8 cellular contexts compared by ENCODE assay signal in genomic region chr9:78121488-78121887, GRCh38.
DNase-seq lines count a peak whose midpoint lies in the region; ATAC-seq, FAIRE-seq and TF ChIP-seq lines count a peak whose summit lies in the region.

No MANE protein-coding gene starts in this region.

- no peak for ATAC-seq in HG03095 (IDR thresholded peaks at IDR 0.05; ENCODE audit: unreplicated experiment)

- no peak overlapping the region for H3K4me3 ChIP-seq in AG10803 (ENCODE audit: low read length)
- H3K4me3 ChIP-seq in OCI-LY3 (ENCODE audit: low read length), result no peak overlapping the region
- no peak overlapping the region for H3K4me3 ChIP-seq in foreskin fibroblast (ENCODE audit: low read depth in 1 of 2, low read length in 2 of 2)
- H3K4me3 ChIP-seq in ovary, result no peak overlapping the region

- peaks cover 8% of the 10 kb centered on the region; the same call in 1 of the 2 replicates for H3K27me3 ChIP-seq in OCI-LY3 (ENCODE audit: low read depth, low read length)
- no peaks in the 10 kb centered on the region for H3K27me3 ChIP-seq in ovary

- no peak for FAIRE-seq in urothelium cell line (lab: Jason Lieb, UNC)

- intact Hi-C loops in ovary (cut with DNase I), result no loop called here

- peak overlapping the region; percentile 39 for H3K4me2 ChIP-seq in OCI-LY3 (ENCODE audit: low read length)

- WGBS in ovary, 3 donors, result 49 to 53% (median 50%) methylated on average over 4 of the region's 4 CpGs

- no peak for TF ChIP-seq POLR2A in ovary (IDR thresholded peaks at IDR 0.05)

- TF ChIP-seq CTCF in AG10803 (conservative IDR thresholded peaks at IDR 0.05; ENCODE audit: low read length) (peak; percentile 78), OCI-LY3 (IDR thresholded peaks at IDR 0.05; ENCODE audit: low read depth, low read length) (peak; percentile 73), foreskin fibroblast (IDR thresholded peaks at IDR 0.05; ENCODE audit: low read depth, low read length) (peak; percentile 83), ovary (IDR thresholded peaks at IDR 0.05) (no peak)

- H3K27ac ChIP-seq in OCI-LY3 (ENCODE audit: low read length) (no peak overlapping the region), ovary (no peak overlapping the region)

- H4K20me1 ChIP-seq in OCI-LY3 (ENCODE audit: insufficient read depth, low read length), result no peaks in the 10 kb centered on the region

- DNase-seq in AG10803 (ENCODE audit: low read depth), result peak; percentile 53
- DNase-seq in HEK293T (ENCODE audit: extremely low spot score), result peak; percentile 49
- DNase-seq in activated T-helper 1 cell treated with anti-CD3 and anti-CD28 coated beads, Interleukin-2, amount 50 U/mL, for 16 hours (ENCODE audit: low read depth in 1 of 2, low spot score in 1 of 2), result peak; percentile 17 to 20
- DNase-seq in foreskin fibroblast, result peak; percentile 47 to 81
- DNase-seq in ovary, result peak; percentile 9 to 60 (median 46)
- peak; percentile 17 for DNase-seq in urothelium cell line (ENCODE audit: low spot score)

- H3K9ac ChIP-seq in OCI-LY3 (ENCODE audit: low read length), result no peak overlapping the region

- no peaks in the 10 kb centered on the region for H3K79me2 ChIP-seq in OCI-LY3 (ENCODE audit: low read length)

- CTCF ChIA-PET in HEK293T (lab: Yijun Ruan, JAX), result interaction anchor here (0.6 to 1.1 kb wide), 2 partner anchors 25 to 37 kb away, joined by 3 read pairs; no protein-coding TSS in a partner anchor

- no peaks in the 10 kb centered on the region for H3K9me3 ChIP-seq in OCI-LY3 (ENCODE audit: insufficient read depth, low read length)
- H3K9me3 ChIP-seq in ovary, result no peaks in the 10 kb centered on the region

- H3K4me1 ChIP-seq in OCI-LY3 (ENCODE audit: low read length) (peaks cover 34% of the 10 kb centered on the region), ovary (ENCODE audit: insufficient read depth) (no peaks in the 10 kb centered on the region)

- no peaks in the 10 kb centered on the region for H3K36me3 ChIP-seq in OCI-LY3 (replicated peaks; ENCODE audit: low read depth, low read length)
- no peaks in the 10 kb centered on the region for H3K36me3 ChIP-seq in ovary

- no peak overlapping the region for H2AFZ ChIP-seq in OCI-LY3 (ENCODE audit: low read depth, low read length)

- POLR2A ChIA-PET in HEK293T (lab: Yijun Ruan, JAX), result no interaction called here

- no peak for TF ChIP-seq EP300 in ovary (IDR thresholded peaks at IDR 0.05)

TF ChIP-seq in HEK293T, 16 proteins besides CTCF, POLR2A, EP300 and RAD21:
- TF ChIP-seq LEF1 (IDR thresholded peaks at IDR 0.05; ENCODE audit: borderline replicate concordance), result no peak
- TF ChIP-seq BHLHE40 (IDR thresholded peaks at IDR 0.05; ENCODE audit: borderline replicate concordance), result no peak
- TF ChIP-seq SUZ12 (IDR thresholded peaks at IDR 0.05), result no peak
- no peak for TF ChIP-seq FOXA1 (IDR thresholded peaks at IDR 0.05)
- no peak for TF ChIP-seq ARNT (IDR thresholded peaks at IDR 0.05)
- TF ChIP-seq HDGF (IDR thresholded peaks at IDR 0.05; ENCODE audit: borderline replicate concordance), result no peak

Comparison
In these comparisons a context has a peak if more than half of its experiments do, and no peak if none do; other contexts are left out.
1. CTCF ChIP-seq: peak in AG10803 (single experiment), OCI-LY3 (single experiment) and foreskin fibroblast (single experiment); none in ovary (0 of 3).
2. Peak in every context shown above with its lines, with median percentiles within 50 percentile points of each other: DNase-seq.